Comparison of ENCODE assay signal across 1 cellular context in genomic region chr4:73675623-73676022, GRCh38.
TF ChIP-seq lines count a peak whose summit lies in the region.

No MANE protein-coding gene starts in this region.

TF ChIP-seq in K562, 482 proteins besides CTCF, POLR2A, EP300 and RAD21 (continued from another document):
- TF ChIP-seq ETS2 (tag; IDR thresholded peaks at IDR 0.05; ENCODE audit: borderline replicate concordance, poor library complexity, severe bottlenecking) (no peak), CBFA2T3 (IDR thresholded peaks at IDR 0.05) (peak; percentile 82), ILK (tag; IDR thresholded peaks at IDR 0.05; ENCODE audit: borderline replicate concordance, low read depth) (no peak), NCOR1 (IDR thresholded peaks at IDR 0.05) (peak; percentile 51; the same call in 1 of the 2 replicates), ZZZ3 (IDR thresholded peaks at IDR 0.05) (no peak), TEAD4 (IDR thresholded peaks at IDR 0.05; ENCODE audit: low read length) (peak; percentile 77; the same call in 1 of the 2 replicates), TEAD4 (CRISPR knock-in tag; IDR thresholded peaks at IDR 0.05; ENCODE audit: borderline replicate concordance) (no peak), TBL1XR1 (IDR thresholded peaks at IDR 0.05; ENCODE audit: low read length in 2 of 2) (no peak), SMARCE1 (IDR thresholded peaks at IDR 0.05) (0 out of 2 replicates have a peak, but pooled peaks have one; percentile 25), ZNF212 (CRISPR knock-in tag; IDR thresholded peaks at IDR 0.05) (no peak), TCF3 (CRISPR knock-in tag; IDR thresholded peaks at IDR 0.05) (peak; percentile 70), KLF1 (tag; IDR thresholded peaks at IDR 0.05) (no peak), CBFA2T2 (conservative IDR thresholded peaks at IDR 0.05) (peak; percentile 74), TAL1 (IDR thresholded peaks at IDR 0.05) (peak; percentile 57), ZNF165 (CRISPR knock-in tag; IDR thresholded peaks at IDR 0.05; ENCODE audit: borderline replicate concordance) (no peak), SRF (CRISPR knock-in tag; IDR thresholded peaks at IDR 0.05) (no peak), ARID1B (IDR thresholded peaks at IDR 0.05) (peak; percentile 72), NFIX (CRISPR knock-in tag; IDR thresholded peaks at IDR 0.05; ENCODE audit: low read depth) (no peak), SRSF3 (IDR thresholded peaks at IDR 0.05; ENCODE audit: insufficient read depth, low read length) (no peak), ELF1 (tag; IDR thresholded peaks at IDR 0.05) (no peak)
- TF ChIP-seq, protein P1, sequence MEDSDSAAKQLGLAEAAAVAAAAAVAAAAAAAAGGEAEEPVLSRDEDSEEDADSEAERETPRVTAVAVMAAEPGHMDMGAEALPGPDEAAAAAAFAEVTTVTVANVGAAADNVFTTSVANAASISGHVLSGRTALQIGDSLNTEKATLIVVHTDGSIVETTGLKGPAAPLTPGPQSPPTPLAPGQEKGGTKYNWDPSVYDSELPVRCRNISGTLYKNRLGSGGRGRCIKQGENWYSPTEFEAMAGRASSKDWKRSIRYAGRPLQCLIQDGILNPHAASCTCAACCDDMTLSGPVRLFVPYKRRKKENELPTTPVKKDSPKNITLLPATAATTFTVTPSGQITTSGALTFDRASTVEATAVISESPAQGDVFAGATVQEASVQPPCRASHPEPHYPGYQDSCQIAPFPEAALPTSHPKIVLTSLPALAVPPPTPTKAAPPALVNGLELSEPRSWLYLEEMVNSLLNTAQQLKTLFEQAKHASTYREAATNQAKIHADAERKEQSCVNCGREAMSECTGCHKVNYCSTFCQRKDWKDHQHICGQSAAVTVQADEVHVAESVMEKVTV (CRISPR knock-in tag; IDR thresholded peaks at IDR 0.05): no peak
